13 cellular contexts compared by ENCODE assay signal in genomic region chr1:21308330-21308729, GRCh38. TPM values are rescaled to one million over a fixed set of nuclear protein-coding genes. Genes with fewer than 3 reads are reported as not detected.
DNase-seq lines count a peak whose midpoint lies in the region; ATAC-seq and TF ChIP-seq lines count a peak whose summit lies in the region.
"Had no signal": no experiment of that assay in that cellular context is flagged by ENCODE, and none has a peak within 500 bp of the region (broad histone marks: within the 10 kb centered on the region; RNA-seq: fewer than 3 reads in every experiment).

No MANE protein-coding gene starts in this region.

- H3K4me3 Mint-ChIP-seq in T-helper 2 cell treated with Interferon-gamma antibody and Interleukin-4, amounts not matched to agents 5 μg/mL and 100 μg/mL, for 36 hours = no peak overlapping the region
- no peak overlapping the region for H3K4me3 Mint-ChIP-seq in activated CD4-positive, alpha-beta memory T cell treated with anti-CD3 and anti-CD28 coated beads, Interleukin-2, amount 10 ng/mL, durations not matched to agents 7 days and 5 days
- H3K4me3 Mint-ChIP-seq in stimulated activated memory B cell treated with anti-CD40 and anti-IgM and Interleukin-4, amounts not matched to agents 10 μg/mL and 1 μg/mL and 100 μg/mL, for 72 hours = no peak overlapping the region
- H3K4me3 Mint-ChIP-seq in activated CD8-positive, alpha-beta memory T cell treated with anti-CD3 and anti-CD28 coated beads, Interleukin-2, amount 10 ng/mL, durations not matched to agents 7 days and 5 days = no peak overlapping the region

- CTCF ChIA-PET in activated CD4-positive, alpha-beta memory T cell treated with anti-CD3 and anti-CD28 coated beads, Interleukin-2, amount 10 ng/mL, durations not matched to agents 7 days and 5 days (lab: Charles Lee) = interaction anchor here (1.1 kb wide), 1 partner anchor 38 kb away, joined by 3 read pairs; no protein-coding TSS in a partner anchor
- CTCF ChIA-PET in activated CD8-positive, alpha-beta memory T cell treated with anti-CD3 and anti-CD28 coated beads, Interleukin-2, amount 10 ng/mL, durations not matched to agents 7 days and 5 days (lab: Charles Lee) = no interaction called here

- no peak for DNase-seq in T-helper 2 cell treated with Interferon-gamma antibody and Interleukin-4, amounts not matched to agents 5 μg/mL and 100 μg/mL, for 36 hours (ENCODE audit: low spot score)
- DNase-seq in T-helper 2 cell (no peak), fibroblast of villous mesenchyme (ENCODE audit: low read depth) (peak; percentile 67), HuH-7.5 (ENCODE audit: low spot score) (no peak)
- no peak for DNase-seq in activated CD4-positive, alpha-beta memory T cell treated with anti-CD3 and anti-CD28 coated beads, Interleukin-2, amount 10 ng/mL, durations not matched to agents 7 days and 5 days
- DNase-seq in activated CD8-positive, alpha-beta memory T cell treated with anti-CD3 and anti-CD28 coated beads, Interleukin-2, amount 10 ng/mL, durations not matched to agents 7 days and 5 days = no peak
- DNase-seq: GF-D8; NCI-H526; stimulated activated CD4-positive, alpha-beta T cell treated with anti-CD3 and anti-CD28 coated beads, Interleukin-12 subunit alpha, Interleukin-12 subunit beta, amount 100 ng/mL, for 4 hours had no signal

- H3K9me3 Mint-ChIP-seq in T-helper 2 cell treated with Interferon-gamma antibody and Interleukin-4, amounts not matched to agents 5 μg/mL and 100 μg/mL, for 36 hours = no peaks in the 10 kb centered on the region
- H3K9me3 Mint-ChIP-seq in activated CD4-positive, alpha-beta memory T cell treated with anti-CD3 and anti-CD28 coated beads, Interleukin-2, amount 10 ng/mL, durations not matched to agents 7 days and 5 days = no peaks in the 10 kb centered on the region
- no peaks in the 10 kb centered on the region for H3K9me3 Mint-ChIP-seq in stimulated activated memory B cell treated with anti-CD40 and anti-IgM and Interleukin-4, amounts not matched to agents 10 μg/mL and 1 μg/mL and 100 μg/mL, for 72 hours
- H3K9me3 Mint-ChIP-seq in activated CD8-positive, alpha-beta memory T cell treated with anti-CD3 and anti-CD28 coated beads, Interleukin-2, amount 10 ng/mL, durations not matched to agents 7 days and 5 days (ENCODE audit: low read depth) = no peaks in the 10 kb centered on the region

- POLR2A ChIA-PET in activated CD4-positive, alpha-beta memory T cell treated with anti-CD3 and anti-CD28 coated beads, Interleukin-2, amount 10 ng/mL, durations not matched to agents 7 days and 5 days (lab: Charles Lee) = interaction anchor here (1.0 to 3.9 kb wide), 3 partner anchors 14 to 37 kb away, joined by 3 to 19 read pairs (median 3); no protein-coding TSS in a partner anchor

- H3K27me3 Mint-ChIP-seq in T-helper 2 cell treated with Interferon-gamma antibody and Interleukin-4, amounts not matched to agents 5 μg/mL and 100 μg/mL, for 36 hours (ENCODE audit: low read depth) = no peaks in the 10 kb centered on the region
- H3K27me3 Mint-ChIP-seq in activated CD4-positive, alpha-beta memory T cell treated with anti-CD3 and anti-CD28 coated beads, Interleukin-2, amount 10 ng/mL, durations not matched to agents 7 days and 5 days = no peaks in the 10 kb centered on the region
- no peaks in the 10 kb centered on the region for H3K27me3 Mint-ChIP-seq in stimulated activated memory B cell treated with anti-CD40 and anti-IgM and Interleukin-4, amounts not matched to agents 10 μg/mL and 1 μg/mL and 100 μg/mL, for 72 hours
- no peaks in the 10 kb centered on the region for H3K27me3 Mint-ChIP-seq in activated CD8-positive, alpha-beta memory T cell treated with anti-CD3 and anti-CD28 coated beads, Interleukin-2, amount 10 ng/mL, durations not matched to agents 7 days and 5 days

- TF ChIP-seq CTCF in fibroblast of villous mesenchyme (IDR thresholded peaks at IDR 0.05; ENCODE audit: insufficient read depth, low read depth, low read length) = no peak

- no peak overlapping the region for H3K4me3 ChIP-seq in fibroblast of villous mesenchyme (ENCODE audit: low read depth, low read length)
- H3K4me3 ChIP-seq: HAP-1, SJSA1 had no signal

- no peak for ATAC-seq in stimulated activated memory B cell treated with anti-CD40 and anti-IgM and Interleukin-4, amounts not matched to agents 10 μg/mL and 1 μg/mL and 100 μg/mL, for 72 hours
- no peak for ATAC-seq in activated CD8-positive, alpha-beta memory T cell treated with anti-CD3 and anti-CD28 coated beads, Interleukin-2, amount 10 ng/mL, durations not matched to agents 7 days and 5 days
- ATAC-seq in HG03108 (IDR thresholded peaks at IDR 0.05; ENCODE audit: unreplicated experiment) = no peak

- H3K27ac Mint-ChIP-seq in T-helper 2 cell treated with Interferon-gamma antibody and Interleukin-4, amounts not matched to agents 5 μg/mL and 100 μg/mL, for 36 hours = peak overlapping the region; percentile 10
- H3K27ac Mint-ChIP-seq in activated CD4-positive, alpha-beta memory T cell treated with anti-CD3 and anti-CD28 coated beads, Interleukin-2, amount 10 ng/mL, durations not matched to agents 7 days and 5 days = peak overlapping the region; percentile 67
- H3K27ac Mint-ChIP-seq in stimulated activated memory B cell treated with anti-CD40 and anti-IgM and Interleukin-4, amounts not matched to agents 10 μg/mL and 1 μg/mL and 100 μg/mL, for 72 hours = peak overlapping the region; percentile 80
- H3K27ac Mint-ChIP-seq in activated CD8-positive, alpha-beta memory T cell treated with anti-CD3 and anti-CD28 coated beads, Interleukin-2, amount 10 ng/mL, durations not matched to agents 7 days and 5 days = no peak overlapping the region

- H3K4me1 Mint-ChIP-seq in T-helper 2 cell treated with Interferon-gamma antibody and Interleukin-4, amounts not matched to agents 5 μg/mL and 100 μg/mL, for 36 hours (ENCODE audit: low read depth) = peaks cover 19% of the 10 kb centered on the region
- H3K4me1 Mint-ChIP-seq in activated CD4-positive, alpha-beta memory T cell treated with anti-CD3 and anti-CD28 coated beads, Interleukin-2, amount 10 ng/mL, durations not matched to agents 7 days and 5 days = peaks cover 40% of the 10 kb centered on the region
- H3K4me1 Mint-ChIP-seq in stimulated activated memory B cell treated with anti-CD40 and anti-IgM and Interleukin-4, amounts not matched to agents 10 μg/mL and 1 μg/mL and 100 μg/mL, for 72 hours = peaks cover 83% of the 10 kb centered on the region
- H3K4me1 Mint-ChIP-seq in activated CD8-positive, alpha-beta memory T cell treated with anti-CD3 and anti-CD28 coated beads, Interleukin-2, amount 10 ng/mL, durations not matched to agents 7 days and 5 days = peaks cover 34% of the 10 kb centered on the region

- H3K36me3 Mint-ChIP-seq in T-helper 2 cell treated with Interferon-gamma antibody and Interleukin-4, amounts not matched to agents 5 μg/mL and 100 μg/mL, for 36 hours (ENCODE audit: low read depth) = peaks cover 3% of the 10 kb centered on the region
- H3K36me3 Mint-ChIP-seq in activated CD4-positive, alpha-beta memory T cell treated with anti-CD3 and anti-CD28 coated beads, Interleukin-2, amount 10 ng/mL, durations not matched to agents 7 days and 5 days (ENCODE audit: low read depth) = peaks cover 6% of the 10 kb centered on the region
- peaks cover 22% of the 10 kb centered on the region for H3K36me3 Mint-ChIP-seq in stimulated activated memory B cell treated with anti-CD40 and anti-IgM and Interleukin-4, amounts not matched to agents 10 μg/mL and 1 μg/mL and 100 μg/mL, for 72 hours
- H3K36me3 Mint-ChIP-seq in activated CD8-positive, alpha-beta memory T cell treated with anti-CD3 and anti-CD28 coated beads, Interleukin-2, amount 10 ng/mL, durations not matched to agents 7 days and 5 days = peaks cover 14% of the 10 kb centered on the region

RNA-seq across cellular contexts. Expression of gene ECE1, which starts 18.1 kb away (rescaled TPM):
- total RNA-seq in activated CD4-positive, alpha-beta memory T cell treated with anti-CD3 and anti-CD28 coated beads, Interleukin-2, amount 10 ng/mL, durations not matched to agents 7 days and 5 days = 10 to 100 TPM; 85.3 to 87.9 TPM
- total RNA-seq in fibroblast of villous mesenchyme = 127 and 141 TPM in 2 replicates
- total RNA-seq in activated CD8-positive, alpha-beta memory T cell treated with anti-CD3 and anti-CD28 coated beads, Interleukin-2, amount 10 ng/mL, durations not matched to agents 7 days and 5 days = 10 to 100 TPM; 46.6 to 87.5 TPM
